Comparison of ENCODE assay signal across 8 cellular contexts in the genomic region with DNA sequence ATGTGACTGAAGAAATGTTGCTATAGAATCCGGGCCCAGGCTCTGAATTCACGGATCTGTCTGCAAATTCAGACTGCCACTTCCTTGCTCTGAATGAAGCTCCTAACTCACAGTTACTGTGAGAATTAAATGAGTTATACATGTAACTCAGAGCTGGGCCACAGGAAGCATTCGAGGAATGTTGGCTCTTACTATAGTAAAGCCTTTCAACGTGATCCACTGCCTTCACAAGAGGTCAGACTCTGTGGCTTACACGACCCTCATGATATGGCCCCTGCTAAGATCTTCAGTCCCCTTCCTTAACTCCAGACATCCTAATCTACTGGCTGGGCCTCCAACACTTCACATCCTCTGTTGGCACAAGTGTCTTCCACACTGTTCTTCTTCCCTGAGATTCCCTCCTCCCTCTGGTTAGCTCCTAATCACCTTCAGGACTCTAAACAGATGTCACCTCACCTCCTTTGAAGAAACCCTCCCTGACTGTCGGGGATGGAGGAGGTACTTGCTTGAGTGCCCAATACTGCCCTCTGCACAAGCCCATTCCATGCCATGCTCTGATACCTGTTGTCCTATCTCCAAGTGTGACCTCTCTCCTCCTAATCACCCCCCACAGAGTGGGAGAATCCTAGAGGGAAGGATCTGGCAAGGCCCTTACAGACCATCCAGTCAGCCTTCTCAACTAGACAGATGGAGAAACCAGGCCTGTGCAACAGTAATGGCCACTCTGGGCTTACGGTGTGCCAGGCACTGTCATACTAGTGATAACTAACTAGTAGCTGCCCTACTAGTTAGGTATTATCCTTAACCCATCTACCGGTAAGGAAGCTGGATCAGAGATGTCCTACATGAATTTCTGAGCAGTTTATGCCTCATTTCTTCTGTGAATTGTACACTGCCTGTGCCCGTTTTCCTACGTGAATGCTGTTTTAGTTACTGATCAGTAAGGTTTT. TPM values are rescaled to one million over a fixed set of nuclear protein-coding genes. Genes with fewer than 3 reads are reported as not detected.
DNase-seq lines count a peak whose midpoint lies in the region; ATAC-seq and TF ChIP-seq lines count a peak whose summit lies in the region.

No MANE protein-coding gene starts in this region.

- no peak for TF ChIP-seq POLR2A in sigmoid colon (IDR thresholded peaks at IDR 0.05)

- peaks cover 12% of the 10 kb centered on the region for H3K79me2 ChIP-seq in SU-DHL-6 (ENCODE audit: insufficient read depth, low read length)

- no peaks in the 10 kb centered on the region for H4K20me1 ChIP-seq in SU-DHL-6 (ENCODE audit: low read depth, low read length)

- TF ChIP-seq CTCF in GM12875 (IDR thresholded peaks at IDR 0.05; ENCODE audit: borderline replicate concordance, insufficient read depth, low read depth, low read length): no peak
- no peak for TF ChIP-seq CTCF in SU-DHL-6 (IDR thresholded peaks at IDR 0.05; ENCODE audit: insufficient read depth, low read length, poor library complexity, severe bottlenecking)
- no peak for TF ChIP-seq CTCF in fibroblast of villous mesenchyme (IDR thresholded peaks at IDR 0.05; ENCODE audit: insufficient read depth, low read depth, low read length)
- no peak for TF ChIP-seq CTCF in sigmoid colon (IDR thresholded peaks at IDR 0.05)
- TF ChIP-seq CTCF in mucosa of descending colon (IDR thresholded peaks at IDR 0.05): no peak

- H3K4me3 ChIP-seq in GM12875 (ENCODE audit: low read depth, low read length) (peak overlapping the region; percentile 82), SU-DHL-6 (ENCODE audit: insufficient read depth, low read length, poor library complexity, severe bottlenecking) (peak overlapping the region; percentile 95), fibroblast of villous mesenchyme (ENCODE audit: low read depth, low read length) (peak overlapping the region; percentile 89), sigmoid colon (peak overlapping the region; percentile 70 to 87 (median 77)), mucosa of descending colon (no peak overlapping the region)

- peak overlapping the region; percentile 75 for H2AFZ ChIP-seq in SU-DHL-6 (ENCODE audit: low read depth, low read length, severe bottlenecking)

- H3K27ac ChIP-seq in SU-DHL-6 (ENCODE audit: low read depth, low read length) (peak overlapping the region; percentile 67), sigmoid colon (peak overlapping the region in 2 of 4 donors; percentile 84 to 89)

- H3K9ac ChIP-seq in SU-DHL-6 (ENCODE audit: low read length): peak overlapping the region; percentile 86

- 59 to 74% methylated on average over 10 of the region's 10 CpGs for WGBS in sigmoid colon, 2 donors

- H3F3A ChIP-seq in SU-DHL-6 (ENCODE audit: insufficient read depth): peaks cover 14% of the 10 kb centered on the region

- ATAC-seq in GM21515 (IDR thresholded peaks at IDR 0.05; ENCODE audit: unreplicated experiment) (no peak), GM19395 (IDR thresholded peaks at IDR 0.05; ENCODE audit: unreplicated experiment) (no peak), mucosa of descending colon (no peak)

- H3K4me1 ChIP-seq in sigmoid colon (peaks cover 0 to 16% (median 12%) of the 10 kb centered on the region in 4 donors), mucosa of descending colon (ENCODE audit: low read depth) (peaks cover 10% of the 10 kb centered on the region)

- peaks cover 49% of the 10 kb centered on the region; the same call in 1 of the 2 replicates for H3K36me3 ChIP-seq in SU-DHL-6 (ENCODE audit: low read length)
- H3K36me3 ChIP-seq in sigmoid colon: peaks cover 15 to 70% (median 36%) of the 10 kb centered on the region in 4 donors
- peaks cover 9% of the 10 kb centered on the region for H3K36me3 ChIP-seq in mucosa of descending colon (ENCODE audit: low read depth)

- H3K27me3 ChIP-seq in SU-DHL-6 (ENCODE audit: low read length) (no peaks in the 10 kb centered on the region), sigmoid colon (no peaks in the 10 kb centered on the region)

- TF ChIP-seq EP300 in sigmoid colon (IDR thresholded peaks at IDR 0.05): no peak

- intact Hi-C loops in sigmoid colon (cut with DNase I): loop anchor here (5.0 to 10.0 kb wide), 2 partner anchors 386 to 1938 kb away; a partner anchor contains a TSS
- intact Hi-C loops in mucosa of descending colon (cut with DNase I, micrococcal nuclease): no loop called here

- H3K4me2 ChIP-seq in SU-DHL-6 (ENCODE audit: low read depth, low read length, poor library complexity, severe bottlenecking): peak overlapping the region; percentile 87

- no peaks in the 10 kb centered on the region for H3K9me3 ChIP-seq in SU-DHL-6 (ENCODE audit: insufficient read depth, low read length)
- H3K9me3 ChIP-seq in sigmoid colon: no peaks in the 10 kb centered on the region
- H3K9me3 ChIP-seq in mucosa of descending colon: no peaks in the 10 kb centered on the region

- DNase-seq in fibroblast of villous mesenchyme (ENCODE audit: low read depth): peak; percentile 13
- DNase-seq in sigmoid colon: no peak
- DNase-seq in NCI-H1436 treated with DMSO at 0.1 percent for 48 hours (lab: John Stamatoyannopoulos, UW): no peak
- DNase-seq in mucosa of descending colon: no peak

- no peaks in the 10 kb centered on the region for H3K9me2 ChIP-seq in SU-DHL-6 (replicated peaks; ENCODE audit: insufficient read depth, low read length)

RNA-seq across cellular contexts. Expression of a gene that starts 1.3 kb away (rescaled TPM):
- 29.3 and 38.0 TPM in 2 replicates for total RNA-seq in fibroblast of villous mesenchyme
- total RNA-seq in sigmoid colon: 10 to 100 TPM; 18.5 to 30.7 (median 20.4) TPM
- polyA plus RNA-seq in sigmoid colon: 10 to 100 TPM in 2 of 3 donors, 1 to 10 TPM in 1; 9.0 to 15.3 (median 12.9) TPM
- total RNA-seq in mucosa of descending colon: 10 to 100 TPM; 29.1 to 36.0 (median 34.1) TPM

RNA-seq across cellular contexts. Expression of a gene that starts 11.0 kb away (rescaled TPM):
- total RNA-seq in fibroblast of villous mesenchyme (15.5 and 19.4 TPM in 2 replicates), sigmoid colon (100 to 1,000 TPM in 1 of 4 donors, 10 to 100 TPM in 3; 61.5 to 108 (median 77.7) TPM), mucosa of descending colon (10 to 100 TPM; 37.2 to 56.2 (median 47.2) TPM)
- polyA plus RNA-seq in sigmoid colon: 100 to 1,000 TPM in 2 of 3 donors, 10 to 100 TPM in 1; 57.2 to 173 (median 151) TPM

RNA-seq across cellular contexts. Expression of a gene that starts 34.3 kb away (rescaled TPM):
- 0.32 and 0.43 TPM in 2 replicates for total RNA-seq in fibroblast of villous mesenchyme
- total RNA-seq in sigmoid colon: 1 to 10 TPM; 1.1 to 2.8 (median 1.7) TPM
- polyA plus RNA-seq in sigmoid colon: 1 to 10 TPM; 1.2 to 9.0 (median 2.8) TPM
- 10 to 100 TPM; 10.3 to 13.4 (median 10.9) TPM for total RNA-seq in mucosa of descending colon

RNA-seq across cellular contexts. Expression of a gene that starts 34.5 kb away (rescaled TPM):
- under 0.01 and 0.32 TPM in 2 replicates for total RNA-seq in fibroblast of villous mesenchyme
- total RNA-seq in sigmoid colon: 1 to 10 TPM; 1.1 to 1.8 (median 1.7) TPM
- polyA plus RNA-seq in sigmoid colon: 1 to 10 TPM; 5.4 to 9.5 (median 6.8) TPM
- 10 to 100 TPM; 16.5 to 24.1 (median 22.1) TPM for total RNA-seq in mucosa of descending colon
